22 cellular contexts compared by ENCODE assay signal in genomic region chr19:6253886-6254285, GRCh38.
"Had no signal": no experiment of that assay in that cellular context is flagged by ENCODE, and none has a peak within 500 bp of the region (broad histone marks: within the 10 kb centered on the region; RNA-seq: fewer than 3 reads in every experiment).

No MANE protein-coding gene starts in this region.

- H3K27ac ChIP-seq: brain microvascular endothelial cell, WERI-Rb-1 had no signal

- H3K27ac Mint-ChIP-seq: activated CD8-positive, alpha-beta T cell treated with anti-CD3 and anti-CD28 coated beads, Interleukin-2, amount 10 ng/mL, durations not matched to agents 7 days and 5 days; activated naive CD4-positive, alpha-beta T cell treated with anti-CD3 and anti-CD28 coated beads for 36 hours; activated T-helper 17 cell treated with anti-CD3 and anti-CD28 coated beads, Interleukin-2, amount 50 U/mL, for 72 hours had no signal

- H3K27me3 Mint-ChIP-seq: activated naive CD8-positive, alpha-beta T cell; activated T-helper 17 cell treated with anti-CD3 and anti-CD28 coated beads, Interleukin-2, amount 50 U/mL, for 72 hours had no signal

- H3K27me3 ChIP-seq: brain microvascular endothelial cell had no signal

- ATAC-seq: activated CD4-positive, CD25-positive, alpha-beta regulatory T cell treated with anti-CD3 and anti-CD28 coated beads, Interleukin-2, amount 50 U/mL, for 24 hours; activated CD8-positive, alpha-beta T cell treated with anti-CD3 and anti-CD28 coated beads, Interleukin-2, amount 10 ng/mL, durations not matched to agents 7 days and 5 days; activated T-helper 17 cell treated with anti-CD3 and anti-CD28 coated beads, Interleukin-2, amount 50 U/mL, for 72 hours had no signal

- H3K9me3 Mint-ChIP-seq: activated naive CD4-positive, alpha-beta T cell treated with anti-CD3 and anti-CD28 coated beads for 36 hours; activated T-helper 17 cell treated with anti-CD3 and anti-CD28 coated beads, Interleukin-2, amount 50 U/mL, for 72 hours had no signal

- DNase-seq: activated CD4-positive, alpha-beta T cell treated with anti-CD3 and anti-CD28 coated beads for 4 hours; activated CD8-positive, alpha-beta T cell treated with anti-CD3 and anti-CD28 coated beads, Interleukin-2, amount 10 ng/mL, durations not matched to agents 7 days and 5 days; activated gamma-delta T cell; activated naive CD4-positive, alpha-beta T cell treated with anti-CD3 and anti-CD28 coated beads for 36 hours; activated T-cell treated with anti-CD3 and anti-CD28 coated beads, Interleukin-2, amount 50 U/mL, for 48 hours; amygdala; brain microvascular endothelial cell; KG1; NCI-H1048; NCI-H1417; NCI-H2029; NCI-H2107; NCI-H345; NCI-H510A; NCI-H526 treated with DMSO at 0.1 percent for 48 hours; NCI-H82; SIG-M5; T-helper 1 cell; WERI-Rb-1 had no signal

- H3K4me3 Mint-ChIP-seq: activated CD8-positive, alpha-beta T cell treated with anti-CD3 and anti-CD28 coated beads, Interleukin-2, amount 10 ng/mL, durations not matched to agents 7 days and 5 days; activated naive CD4-positive, alpha-beta T cell treated with anti-CD3 and anti-CD28 coated beads for 36 hours; activated naive CD8-positive, alpha-beta T cell; activated T-helper 17 cell treated with anti-CD3 and anti-CD28 coated beads, Interleukin-2, amount 50 U/mL, for 72 hours had no signal
